ENCODE assay signal across 26 cellular contexts in the genomic region with DNA sequence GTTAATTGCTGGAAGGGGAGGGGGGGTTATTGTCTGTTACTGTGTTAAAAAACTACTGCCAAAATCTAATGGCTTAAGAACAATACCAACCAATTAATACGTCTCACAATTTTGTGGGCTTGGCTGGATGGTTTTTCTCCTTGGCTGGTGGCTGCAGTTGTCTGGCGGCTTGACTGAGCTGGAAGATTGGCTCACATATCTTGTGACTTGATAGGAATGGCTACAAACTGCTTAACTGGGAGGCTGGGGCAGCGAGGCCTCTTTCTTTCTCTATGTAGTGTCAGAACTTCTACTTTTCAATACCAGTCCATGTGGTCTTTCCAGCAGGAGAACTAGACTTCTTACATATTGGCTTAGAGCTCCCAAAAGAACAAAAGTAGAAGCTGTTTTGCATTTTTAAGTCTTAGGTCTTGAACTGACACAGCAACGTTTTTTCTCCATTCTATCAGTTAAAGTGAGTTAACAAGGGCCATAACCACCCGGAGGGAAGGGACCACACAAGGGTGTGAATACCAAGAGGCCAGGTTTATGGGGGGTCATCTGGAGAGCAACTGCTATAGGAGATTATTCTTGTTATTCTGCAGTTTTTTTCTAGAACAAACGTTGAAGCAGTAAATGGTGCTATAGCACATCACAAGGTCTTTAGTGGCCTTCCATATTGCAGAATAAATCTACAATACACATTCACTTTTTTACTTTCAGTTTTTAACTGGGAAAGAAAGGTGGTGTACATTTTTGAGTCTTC. TPM values are rescaled to one million over a fixed set of nuclear protein-coding genes. Genes with fewer than 3 reads are reported as not detected.
DNase-seq lines count a peak whose midpoint lies in the region; ATAC-seq, FAIRE-seq and TF ChIP-seq lines count a peak whose summit lies in the region.
"Had no signal": no experiment of that assay in that cellular context is flagged by ENCODE, and none has a peak within 500 bp of the region (broad histone marks: within the 10 kb centered on the region; RNA-seq: fewer than 3 reads in every experiment).

No MANE protein-coding gene starts in this region.

- no peak overlapping the region for H3K27ac ChIP-seq in right atrium auricular region
- no peak overlapping the region for H3K27ac ChIP-seq in gastroesophageal sphincter
- H3K27ac ChIP-seq: adrenal gland, breast epithelium, coronary artery, esophagus muscularis mucosa, prostate gland, thoracic aorta had no signal

- H3K4me3 ChIP-seq in right atrium auricular region (no peak overlapping the region), fibroblast of the aortic adventitia (ENCODE audit: low read depth, low read length) (no peak overlapping the region), gastroesophageal sphincter (no peak overlapping the region)
- H3K4me3 ChIP-seq: adrenal gland, breast epithelium, coronary artery, esophagus muscularis mucosa, prostate gland, thoracic aorta had no signal

- ATAC-seq in Right ventricle myocardium superior (ENCODE audit: poor library complexity) (peak; percentile 62), gastroesophageal sphincter (no peak), GM21723 (IDR thresholded peaks at IDR 0.05; ENCODE audit: unreplicated experiment) (no peak)
- ATAC-seq: Panc1; stimulated activated naive CD8-positive, alpha-beta T cell treated with anti-CD3 and anti-CD28 coated beads, Interleukin-15, Interleukin-2, amounts not matched to agents 100 U/mL and 50 U/mL, for 24 hours had no signal

- FAIRE-seq in D721Med (lab: Jason Lieb, UNC): no peak
- FAIRE-seq: H1, islet of Langerhans, urothelium cell line had no signal

- TF ChIP-seq EP300 in gastroesophageal sphincter (IDR thresholded peaks at IDR 0.05): no peak

- H3K36me3 ChIP-seq in right atrium auricular region: peaks cover 33% of the 10 kb centered on the region
- H3K36me3 ChIP-seq in gastroesophageal sphincter: peaks cover 3 to 83% of the 10 kb centered on the region in 2 donors
- H3K36me3 ChIP-seq: breast epithelium had no signal

- H3K9me3 Mint-ChIP-seq in neural crest cell: no peaks in the 10 kb centered on the region
- H3K9me3 Mint-ChIP-seq: activated B cell treated with CpG ODN at 0.5 μM for 24 hours; activated naive CD4-positive, alpha-beta T cell treated with anti-CD3 and anti-CD28 coated beads for 36 hours; CD4-positive, alpha-beta memory T cell had no signal

- peak overlapping the region; percentile 73 for H3K27ac Mint-ChIP-seq in neural crest cell (ENCODE audit: unreplicated experiment)
- H3K27ac Mint-ChIP-seq: activated B cell treated with CpG ODN at 0.5 μM for 24 hours; activated naive CD4-positive, alpha-beta T cell treated with anti-CD3 and anti-CD28 coated beads for 36 hours had no signal

- DNase-seq in Right ventricle myocardium superior (no peak), right atrium auricular region (ENCODE audit: low spot score) (no peak), fibroblast of the aortic adventitia (ENCODE audit: low read depth) (peak; percentile 12), neural crest cell (ENCODE audit: low read depth, low spot score) (no peak), D721Med (ENCODE audit: insufficient read length, low spot score) (no peak), middle frontal gyrus (ENCODE audit: extremely low spot score, low spot score) (no peak)
- DNase-seq: activated B cell treated with CpG ODN at 0.5 μM for 24 hours; activated CD4-positive, alpha-beta T cell treated with anti-CD3 and anti-CD28 coated beads, Interleukin-2, amount 50 U/mL, for 1 hour; activated naive CD4-positive, alpha-beta T cell treated with anti-CD3 and anti-CD28 coated beads for 36 hours; adrenal gland; CD4-positive, alpha-beta memory T cell; DMS153; NCI-H187; NCI-H526 treated with DMSO at 0.1 percent for 48 hours; stimulated activated naive CD8-positive, alpha-beta T cell treated with anti-CD3 and anti-CD28 coated beads, Interleukin-15, Interleukin-2, amounts not matched to agents 100 U/mL and 50 U/mL, for 24 hours had no signal

- no peak for TF ChIP-seq POLR2A in gastroesophageal sphincter (IDR thresholded peaks at IDR 0.05)

- H3K27me3 Mint-ChIP-seq in neural crest cell (ENCODE audit: low read depth): no peaks in the 10 kb centered on the region
- H3K27me3 Mint-ChIP-seq: activated B cell treated with CpG ODN at 0.5 μM for 24 hours; CD4-positive, alpha-beta memory T cell had no signal

- peaks cover 5% of the 10 kb centered on the region for H3K4me1 Mint-ChIP-seq in neural crest cell

- peaks cover 3% of the 10 kb centered on the region for H3K36me3 Mint-ChIP-seq in neural crest cell (ENCODE audit: low read depth)

- H3K4me3 Mint-ChIP-seq in neural crest cell: no peak overlapping the region
- H3K4me3 Mint-ChIP-seq: activated B cell treated with CpG ODN at 0.5 μM for 24 hours; activated naive CD4-positive, alpha-beta T cell treated with anti-CD3 and anti-CD28 coated beads for 36 hours; CD4-positive, alpha-beta memory T cell had no signal

- intact Hi-C loops in Right ventricle myocardium superior (cut with DNase I): no loop called here

- H3K9me3 ChIP-seq in right atrium auricular region (no peaks in the 10 kb centered on the region), gastroesophageal sphincter (no peaks in the 10 kb centered on the region)
- H3K9me3 ChIP-seq: adrenal gland, breast epithelium, esophagus muscularis mucosa, prostate gland, thoracic aorta had no signal

- H3K4me1 ChIP-seq in right atrium auricular region: no peaks in the 10 kb centered on the region
- no peaks in the 10 kb centered on the region for H3K4me1 ChIP-seq in gastroesophageal sphincter
- H3K4me1 ChIP-seq: adrenal gland, breast epithelium, esophagus muscularis mucosa, prostate gland had no signal

- no peaks in the 10 kb centered on the region for H3K27me3 ChIP-seq in right atrium auricular region
- no peaks in the 10 kb centered on the region for H3K27me3 ChIP-seq in gastroesophageal sphincter
- H3K27me3 ChIP-seq: adrenal gland, breast epithelium, esophagus muscularis mucosa had no signal

- WGBS in gastroesophageal sphincter (ENCODE audit: low coverage in 1 of 2), 2 donors: 64 to 73% methylated on average over 5 to 6 of the region's 6 CpGs

- TF ChIP-seq CTCF in right atrium auricular region (IDR thresholded peaks at IDR 0.05) (no peak), fibroblast of the aortic adventitia (IDR thresholded peaks at IDR 0.05; ENCODE audit: insufficient read depth, low read length) (no peak), neural crest cell (conservative IDR thresholded peaks at IDR 0.05) (no peak), D721Med (IDR thresholded peaks at IDR 0.05; ENCODE audit: insufficient read depth, missing control alignments) (no peak), gastroesophageal sphincter (IDR thresholded peaks at IDR 0.05) (no peak)

RNA-seq across cellular contexts. Expression of a gene that starts 46.9 kb away (rescaled TPM):
- total RNA-seq in Right ventricle myocardium superior (17.5 TPM), right atrium auricular region (10 to 100 TPM; 14.5 to 17.2 TPM), fibroblast of the aortic adventitia (ENCODE audit: low replicate concordance) (33.3 and 34.3 TPM in 2 replicates), neural crest cell (52.9 and 58.8 TPM in 2 replicates), gastroesophageal sphincter (10 to 100 TPM; 25.4 to 71.8 (median 36.8) TPM)
